ENCODE assay signal across 8 cellular contexts in genomic region chr22:40348025-40348658, GRCh38. TPM values are rescaled to one million over a fixed set of nuclear protein-coding genes. Genes with fewer than 3 reads are reported as not detected.
A peak's percentile ranks its signal among the peaks of the same experiment; 100 is the strongest.
DNase-seq lines count a peak whose midpoint lies in the region; ATAC-seq and TF ChIP-seq lines count a peak whose summit lies in the region.

No MANE protein-coding gene starts in this region.

- TF ChIP-seq CTCF in colonic mucosa (IDR thresholded peaks at IDR 0.05) (peak; percentile 68), lower lobe of right lung (IDR thresholded peaks at IDR 0.05) (peak; percentile 74)

- H3K27ac ChIP-seq in colonic mucosa (no peak overlapping the region), lower lobe of right lung (no peak overlapping the region)

- peaks cover 10% of the 10 kb centered on the region for H3K4me1 ChIP-seq in colonic mucosa
- H3K4me1 ChIP-seq in lower lobe of right lung: peaks cover 29% of the 10 kb centered on the region

- no peaks in the 10 kb centered on the region for H3K9me3 ChIP-seq in colonic mucosa
- H3K9me3 ChIP-seq in lower lobe of right lung: no peaks in the 10 kb centered on the region

- H3K9ac ChIP-seq in colonic mucosa (ENCODE audit: low read depth in 2 of 2, low read length in 2 of 2): peak overlapping the region in 1 of 2 donors; percentile 90

- intact Hi-C loops in colonic mucosa (cut with DNase I) (loop anchor here (10.0 kb wide), 2 partner anchors 303 to 813 kb away; partner anchors contain the start of gene RPS19BP1), lower lobe of right lung (cut with DNase I) (no loop called here)

- H3K27me3 ChIP-seq in colonic mucosa (no peaks in the 10 kb centered on the region), lower lobe of right lung (ENCODE audit: low read depth) (no peaks in the 10 kb centered on the region)

- no peaks in the 10 kb centered on the region for H3K9me3 Mint-ChIP-seq in stimulated activated effector memory CD8-positive, alpha-beta T cell treated with anti-CD3 and anti-CD28 coated beads, Interleukin-12 subunit alpha, Interleukin-12 subunit beta, amount 100 ng/mL, for 72 hours

- H3K4me1 Mint-ChIP-seq in stimulated activated effector memory CD8-positive, alpha-beta T cell treated with anti-CD3 and anti-CD28 coated beads, Interleukin-12 subunit alpha, Interleukin-12 subunit beta, amount 100 ng/mL, for 72 hours: peaks cover 25% of the 10 kb centered on the region

- H3K36me3 Mint-ChIP-seq in stimulated activated effector memory CD8-positive, alpha-beta T cell treated with anti-CD3 and anti-CD28 coated beads, Interleukin-12 subunit alpha, Interleukin-12 subunit beta, amount 100 ng/mL, for 72 hours: peaks cover 64% of the 10 kb centered on the region

- H3K4me3 ChIP-seq in colonic mucosa (no peak overlapping the region), lower lobe of right lung (peak overlapping the region; percentile 73)

- ATAC-seq in lower lobe of right lung: no peak
- ATAC-seq in stimulated activated effector memory CD8-positive, alpha-beta T cell treated with anti-CD3 and anti-CD28 coated beads, Interleukin-12 subunit alpha, Interleukin-12 subunit beta, amount 100 ng/mL, for 72 hours: peak; percentile 56
- no peak for ATAC-seq in HG03354 (IDR thresholded peaks at IDR 0.05; ENCODE audit: poor library complexity, severe bottlenecking, unreplicated experiment)

- peak overlapping the region; percentile 93 for H3K27ac Mint-ChIP-seq in stimulated activated effector memory CD8-positive, alpha-beta T cell treated with anti-CD3 and anti-CD28 coated beads, Interleukin-12 subunit alpha, Interleukin-12 subunit beta, amount 100 ng/mL, for 72 hours

- H3K36me3 ChIP-seq in colonic mucosa (peaks cover 5% of the 10 kb centered on the region), lower lobe of right lung (peaks cover 47% of the 10 kb centered on the region)

- DNase-seq in NCI-H2107 treated with DMSO at 0.1 percent for 48 hours (lab: John Stamatoyannopoulos, UW; ENCODE audit: unreplicated experiment): peak; percentile 18
- no peak for DNase-seq in NCI-H2107 (lab: John Stamatoyannopoulos, UW)
- peak; percentile 53 for DNase-seq in MV-4-11 (lab: John Stamatoyannopoulos, UW)
- peak; percentile 53 for DNase-seq in activated CD4-positive, alpha-beta T cell treated with anti-CD3 and anti-CD28 coated beads for 1 hour
- peak; percentile 71 for DNase-seq in colonic mucosa
- DNase-seq in lower lobe of right lung: no peak
- DNase-seq in stimulated activated effector memory CD8-positive, alpha-beta T cell treated with anti-CD3 and anti-CD28 coated beads, Interleukin-12 subunit alpha, Interleukin-12 subunit beta, amount 100 ng/mL, for 72 hours (ENCODE audit: low spot score in 2 of 2): peak; percentile 32 to 68

- H3K4me3 Mint-ChIP-seq in stimulated activated effector memory CD8-positive, alpha-beta T cell treated with anti-CD3 and anti-CD28 coated beads, Interleukin-12 subunit alpha, Interleukin-12 subunit beta, amount 100 ng/mL, for 72 hours: peak overlapping the region; percentile 89

RNA-seq across cellular contexts. Expression of gene ADSL, which starts 1.8 kb away (rescaled TPM):
- total RNA-seq in colonic mucosa: 10 to 100 TPM; 26.4 to 47.0 TPM
- total RNA-seq in lower lobe of right lung: 38.1 TPM

RNA-seq across cellular contexts. Expression of gene SGSM3, which starts 22.3 kb away (rescaled TPM):
- total RNA-seq in colonic mucosa: 100 to 1,000 TPM; 108 to 146 TPM
- 80.3 TPM for total RNA-seq in lower lobe of right lung

Comparison
In these comparisons a context has a peak if more than half of its experiments do, and no peak if none do; other contexts are left out.
1. DNase-seq: peak in NCI-H2107 treated with DMSO at 0.1 percent for 48 hours (single experiment), MV-4-11 (single experiment), activated CD4-positive, alpha-beta T cell treated with anti-CD3 and anti-CD28 coated beads for 1 hour (single experiment), colonic mucosa (single experiment) and stimulated activated effector memory CD8-positive, alpha-beta T cell treated with anti-CD3 and anti-CD28 coated beads, Interleukin-12 subunit alpha, Interleukin-12 subunit beta, amount 100 ng/mL, for 72 hours (2 of 2); none in NCI-H2107 (single experiment) and lower lobe of right lung (single experiment).